ENCODE assay signal across 18 cellular contexts in genomic region chr7:108138911-108139310, GRCh38. TPM values are rescaled to one million over a fixed set of nuclear protein-coding genes. Genes with fewer than 3 reads are reported as not detected.
"Had no signal": no experiment of that assay in that cellular context is flagged by ENCODE, and none has a peak within 500 bp of the region (broad histone marks: within the 10 kb centered on the region; RNA-seq: fewer than 3 reads in every experiment).

No MANE protein-coding gene starts in this region.

- H3K36me3 ChIP-seq: esophagus squamous epithelium, neutrophil, spleen, transverse colon had no signal

- H3K27ac Mint-ChIP-seq: activated B cell treated with CpG ODN at 0.5 μM for 24 hours; activated naive CD4-positive, alpha-beta T cell treated with anti-CD3 and anti-CD28 coated beads, Interleukin-2, amount 50 U/mL, for 24 hours; naive thymus-derived CD8-positive, alpha-beta T cell; stimulated activated naive B cell treated with anti-CD40 and anti-IgM and Interleukin-4, amounts not matched to agents 10 μg/mL and 1 μg/mL and 100 μg/mL, for 72 hours; T-helper 17 cell had no signal

- H3K36me3 Mint-ChIP-seq: activated naive CD4-positive, alpha-beta T cell treated with anti-CD3 and anti-CD28 coated beads, Interleukin-2, amount 50 U/mL, for 24 hours had no signal

- H3K4me3 Mint-ChIP-seq: activated B cell treated with CpG ODN at 0.5 μM for 24 hours; activated naive CD4-positive, alpha-beta T cell treated with anti-CD3 and anti-CD28 coated beads, Interleukin-2, amount 50 U/mL, for 24 hours; naive thymus-derived CD8-positive, alpha-beta T cell; stimulated activated naive B cell treated with anti-CD40 and anti-IgM and Interleukin-4, amounts not matched to agents 10 μg/mL and 1 μg/mL and 100 μg/mL, for 72 hours; T-helper 17 cell had no signal

- H3K9me3 Mint-ChIP-seq: activated B cell treated with CpG ODN at 0.5 μM for 24 hours; activated naive CD4-positive, alpha-beta T cell treated with anti-CD3 and anti-CD28 coated beads, Interleukin-2, amount 50 U/mL, for 24 hours had no signal

- DNase-seq: activated B cell treated with CpG ODN at 0.5 μM for 24 hours; activated CD4-positive, alpha-beta T cell treated with anti-CD3 and anti-CD28 coated beads, Interleukin-2, amount 50 U/mL, for 1 hour; amniotic stem cell; esophagus squamous epithelium; naive thymus-derived CD8-positive, alpha-beta T cell; posterior cingulate gyrus; right cardiac atrium; spleen; stimulated activated CD4-positive, alpha-beta T cell treated with anti-CD3 and anti-CD28 coated beads, Interleukin-1b, Interleukin-23, amount 100 ng/mL, for 48 hours; stimulated activated naive B cell treated with anti-CD40 and anti-IgM and Interleukin-4, amounts not matched to agents 10 μg/mL and 1 μg/mL and 100 μg/mL, for 72 hours; T-helper 17 cell; transverse colon had no signal

- H3K4me3 ChIP-seq: esophagus squamous epithelium, lung, SK-N-MC, spleen, transverse colon had no signal

- H3K9me3 ChIP-seq: esophagus squamous epithelium, neutrophil, spleen, transverse colon had no signal

- H3K27ac ChIP-seq: esophagus squamous epithelium, neutrophil, SK-N-MC, spleen, transverse colon had no signal

- H3K27me3 Mint-ChIP-seq: activated B cell treated with CpG ODN at 0.5 μM for 24 hours; activated naive CD4-positive, alpha-beta T cell treated with anti-CD3 and anti-CD28 coated beads, Interleukin-2, amount 50 U/mL, for 24 hours had no signal

- ATAC-seq: naive thymus-derived CD8-positive, alpha-beta T cell; right cardiac atrium; stimulated activated naive B cell treated with anti-CD40 and anti-IgM and Interleukin-4, amounts not matched to agents 10 μg/mL and 1 μg/mL and 100 μg/mL, for 72 hours; T-helper 17 cell had no signal

- H3K4me1 ChIP-seq: transverse colon had no signal

- H3K27me3 ChIP-seq: neutrophil, spleen, transverse colon had no signal

RNA-seq across cellular contexts. Expression of gene LAMB4, which starts 8.8 kb away (rescaled TPM):
- total RNA-seq: activated B cell treated with CpG ODN at 0.5 μM for 24 hours; activated CD8-positive, alpha-beta memory T cell treated with anti-CD3 and anti-CD28 coated beads for 36 hours; subcutaneous adipose tissue; T-helper 17 cell; transverse colon had no signal
- polyA plus RNA-seq: naive thymus-derived CD8-positive, alpha-beta T cell had no signal
